In the genomic region with DNA sequence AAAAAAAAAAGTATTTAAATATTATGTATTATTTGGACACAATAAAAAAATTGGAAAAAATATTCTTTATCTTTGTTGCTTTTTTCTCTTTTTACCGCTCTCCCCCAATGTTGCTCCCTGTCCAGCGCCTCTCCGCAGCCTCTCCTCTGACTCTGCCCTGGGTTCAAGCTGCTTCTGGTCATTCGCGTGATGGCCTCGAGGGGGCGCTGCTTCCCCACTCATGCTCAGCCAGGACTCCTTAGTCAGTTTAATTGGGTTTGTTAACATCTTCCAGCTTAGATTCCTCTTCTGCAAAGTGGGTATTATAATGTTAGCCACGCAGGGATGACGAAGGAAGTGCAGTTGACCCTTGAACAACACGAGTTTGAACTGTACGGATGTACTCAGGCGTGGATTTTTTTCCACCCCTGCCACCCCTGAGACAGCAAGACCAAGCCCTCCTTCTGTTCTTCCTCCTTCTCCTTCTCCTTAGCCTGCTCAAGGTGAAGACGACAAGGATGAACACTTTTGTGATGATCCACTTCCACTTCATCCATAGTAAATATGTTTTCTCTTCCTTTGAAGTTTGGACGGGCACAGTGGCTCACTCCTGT, we compare ENCODE assay signal across 8 cellular contexts. TPM values are rescaled to one million over a fixed set of nuclear protein-coding genes. Genes with fewer than 3 reads are reported as not detected.
DNase-seq lines count a peak whose midpoint lies in the region; TF ChIP-seq lines count a peak whose summit lies in the region.

No MANE protein-coding gene starts in this region.

- TF ChIP-seq CTCF in LNCaP clone FGC (IDR thresholded peaks at IDR 0.05; ENCODE audit: control insufficient read depth, extremely low read depth, insufficient read depth) (peak; percentile 96), astrocyte of the spinal cord (IDR thresholded peaks at IDR 0.05; ENCODE audit: low read depth, low read length) (peak; percentile 87)

- H3K4me3 ChIP-seq in LNCaP clone FGC (ENCODE audit: low read depth, low read length) (no peak overlapping the region), astrocyte of the spinal cord (ENCODE audit: low read depth, low read length) (no peak overlapping the region)

- DNase-seq in ELF-1 (ENCODE audit: low read depth, low spot score) (peak; percentile 78), LNCaP clone FGC (ENCODE audit: low read depth) (no peak), T follicular helper cell (ENCODE audit: low read depth) (peak; percentile 12), astrocyte of the spinal cord (ENCODE audit: low read depth, low spot score) (peak; percentile 25), iPS-NIHi7 (ENCODE audit: extremely low spot score) (peak; percentile 87), COR-L47 (lab: John Stamatoyannopoulos, UW) (no peak), cerebellum (ENCODE audit: low spot score) (no peak)
- DNase-seq in stimulated activated CD4-positive, alpha-beta T cell treated with anti-CD3 and anti-CD28 coated beads, Interleukin-1b, Interleukin-23, amount 100 ng/mL, for 48 hours, result peak; percentile 59

- in situ Hi-C loops in astrocyte of the spinal cord (cut with HindIII; ENCODE audit: low sequenced_read_pairs), result no loop called here

RNA-seq across cellular contexts. Expression of gene NWD1, which starts 4.8 kb away (rescaled TPM):
- total RNA-seq in cerebellum, result 0.54 TPM

RNA-seq across cellular contexts. Expression of gene TMEM38A, which starts 53.9 kb away (rescaled TPM):
- 11.3 TPM for total RNA-seq in cerebellum

RNA-seq across cellular contexts. Expression of gene SMIM7, which starts 54.9 kb away (rescaled TPM):
- 51.0 TPM for total RNA-seq in cerebellum

Comparison
In these comparisons a context has a peak if more than half of its experiments do, and no peak if none do; other contexts are left out.
1. DNase-seq: peak in ELF-1 (single experiment), T follicular helper cell (single experiment), astrocyte of the spinal cord (single experiment), iPS-NIHi7 (single experiment) and stimulated activated CD4-positive, alpha-beta T cell treated with anti-CD3 and anti-CD28 coated beads, Interleukin-1b, Interleukin-23, amount 100 ng/mL, for 48 hours (single experiment); none in LNCaP clone FGC (single experiment), COR-L47 (single experiment) and cerebellum (single experiment).